8 cellular contexts compared by ENCODE assay signal in the genomic region with DNA sequence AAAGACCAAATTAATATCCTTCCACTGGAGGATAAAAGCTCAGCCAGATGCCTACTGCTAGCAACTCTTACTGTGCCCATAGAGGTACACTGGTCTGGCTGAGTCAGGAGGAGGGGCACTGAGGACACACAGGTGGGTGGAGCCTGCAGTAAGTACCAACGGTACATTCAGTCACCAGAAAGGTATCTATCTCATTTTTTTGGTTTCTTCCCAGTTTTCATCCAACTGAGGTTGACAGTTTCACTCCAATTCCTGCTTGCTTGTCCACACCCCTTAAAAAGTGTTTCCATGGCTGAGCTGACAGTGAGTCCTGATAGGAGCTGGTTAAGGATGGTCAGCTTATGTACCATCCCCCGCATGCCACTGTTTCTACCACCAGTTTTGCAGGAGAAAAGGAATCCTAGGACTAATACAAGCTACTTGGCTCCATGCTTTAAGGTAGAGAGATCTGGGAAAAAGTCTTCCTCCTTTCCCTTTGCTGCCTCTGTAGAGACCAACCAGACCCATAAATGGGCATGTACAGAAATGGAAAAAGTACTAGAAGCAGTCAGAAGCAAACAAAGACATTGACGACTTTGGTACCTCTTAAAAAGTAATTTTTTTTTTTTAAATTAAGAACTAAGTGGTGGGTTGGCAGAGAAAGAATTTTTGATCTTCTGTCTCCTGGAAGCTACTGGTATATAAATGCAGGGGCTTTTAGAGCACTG. TPM values are rescaled to one million over a fixed set of nuclear protein-coding genes. Genes with fewer than 3 reads are reported as not detected.
DNase-seq lines count a peak whose midpoint lies in the region; ATAC-seq and TF ChIP-seq lines count a peak whose summit lies in the region.

No MANE protein-coding gene starts in this region.

- H3K4me1 ChIP-seq in Caco-2 = peaks cover 37% of the 10 kb centered on the region
- peaks cover 3% of the 10 kb centered on the region; the same call in 1 of the 2 replicates for H3K4me1 ChIP-seq in IMR-90 (ENCODE audit: control insufficient read depth, insufficient read depth, low read length)
- H3K4me1 ChIP-seq in neural progenitor cell = peaks cover 33% of the 10 kb centered on the region

- peak overlapping the region; percentile 61; the same call in 1 of the 2 replicates for H3K18ac ChIP-seq in IMR-90 (ENCODE audit: low read depth, low read length)

- H2AFZ ChIP-seq in IMR-90 (replicated peaks; ENCODE audit: low read length, poor library complexity) (no peak overlapping the region), neural progenitor cell (replicated peaks) (no peak overlapping the region)

- H3K36me3 ChIP-seq in Caco-2 (ENCODE audit: control insufficient read depth, insufficient read depth, low read length) (peaks cover 2% of the 10 kb centered on the region; the same call in 1 of the 2 replicates), IMR-90 (ENCODE audit: control insufficient read depth, insufficient read depth, low read length) (peaks cover 33% of the 10 kb centered on the region), neural progenitor cell (no peaks in the 10 kb centered on the region)

- H3K27me3 Mint-ChIP-seq in Caco-2 (ENCODE audit: insufficient read depth, unreplicated experiment) (no peaks in the 10 kb centered on the region), neural progenitor cell (ENCODE audit: insufficient read depth, low read depth) (peaks cover 15% of the 10 kb centered on the region)

- BruUV-seq in Caco-2 (replicated peaks; lab: Mats Ljungman, UMichigan) (no TSS peak), IMR-90 (replicated peaks; lab: Mats Ljungman, UMichigan) (no TSS peak)

- peak; percentile 47; the same call in 1 of the 2 replicates for TF ChIP-seq POLR2A in IMR-90 (IDR thresholded peaks at IDR 0.05; ENCODE audit: low read depth, low read length)

- peaks cover 53% of the 10 kb centered on the region for H3K36me3 Mint-ChIP-seq in Caco-2 (ENCODE audit: insufficient read depth, unreplicated experiment)
- no peaks in the 10 kb centered on the region for H3K36me3 Mint-ChIP-seq in neural progenitor cell

- POLR2A ChIA-PET in Caco-2 (lab: Charles Lee) (no interaction called here), IMR-90 (lab: Charles Lee; ENCODE audit: unreplicated experiment) (interaction anchor here (0.6 to 2.2 kb wide), 8 partner anchors 10 to 366 kb away, joined by 3 to 14 read pairs (median 3); no protein-coding TSS in a partner anchor)

- H3K9ac ChIP-seq in IMR-90 (ENCODE audit: low read depth, low read length) = peak overlapping the region; percentile 99
- H3K9ac ChIP-seq in neural progenitor cell = no peak overlapping the region

- H3K56ac ChIP-seq in IMR-90 (ENCODE audit: extremely low read depth, insufficient read depth, low read length) = peak overlapping the region; percentile 97; the same call in 1 of the 2 replicates

- no peak for TF ChIP-seq RAD21 in IMR-90 (IDR thresholded peaks at IDR 0.05; ENCODE audit: low read length)

- H3K9me3 ChIP-seq in Caco-2 (no peaks in the 10 kb centered on the region), IMR-90 (ENCODE audit: control insufficient read depth, insufficient read depth, low read length) (no peaks in the 10 kb centered on the region), neural progenitor cell (ENCODE audit: low read depth) (no peaks in the 10 kb centered on the region)

- peak overlapping the region; percentile 87 for H3K4me2 ChIP-seq in IMR-90 (ENCODE audit: low read depth, low read length)
- H3K4me2 ChIP-seq in neural progenitor cell = peak overlapping the region; percentile 94

- dilution Hi-C loops in IMR-90 (cut with HindIII; ENCODE audit: low sequenced_read_pairs, unreplicated experiment) = no loop called here

- ATAC-seq in IMR-90 (ENCODE audit: low read depth) (no peak), GM21447 (IDR thresholded peaks at IDR 0.05; ENCODE audit: unreplicated experiment) (no peak), GM18517 (IDR thresholded peaks at IDR 0.05; ENCODE audit: unreplicated experiment) (no peak)

- CTCF ChIA-PET in Caco-2 (lab: Charles Lee) (interaction anchor here (1.2 kb wide), 1 partner anchor 29 kb away, joined by 4 read pairs; no protein-coding TSS in a partner anchor), IMR-90 (lab: Yijun Ruan, JAX) (interaction anchor here (0.7 to 1.8 kb wide), 3 partner anchors 107 to 296 kb away, joined by 3 to 4 read pairs (median 3); no protein-coding TSS in a partner anchor)

- peak overlapping the region; percentile 73 for H3K4ac ChIP-seq in IMR-90 (ENCODE audit: low read depth, low read length)

- H4K5ac ChIP-seq in IMR-90 (ENCODE audit: low read depth, low read length) = 0 out of 2 replicates have a peak overlapping the region, but pooled peaks have one; percentile 9

- H2AK9ac ChIP-seq in IMR-90 (replicated peaks; ENCODE audit: low read depth, low read length, poor library complexity) = peak overlapping the region; percentile 6

- H2BK15ac ChIP-seq in IMR-90 (ENCODE audit: low read depth, low read length) = no peak overlapping the region; the same call in 2 of the 3 replicates

- H3K4me3 ChIP-seq in Caco-2 (ENCODE audit: low read depth, low read length) = no peak overlapping the region
- peak overlapping the region; percentile 99 for H3K4me3 ChIP-seq in IMR-90 (ENCODE audit: insufficient read depth, low read depth, low read length)
- H3K4me3 ChIP-seq in cardiac fibroblast (replicated peaks in 1 of 2; ENCODE audit: low read depth in 2 of 2, low read length in 2 of 2) = peak overlapping the region; percentile 94 to 97
- no peak overlapping the region for H3K4me3 ChIP-seq in neural progenitor cell

- H4K20me1 ChIP-seq in IMR-90 (ENCODE audit: insufficient read depth, low read length) (peaks cover 76% of the 10 kb centered on the region), neural progenitor cell (ENCODE audit: low read depth) (peaks cover 7% of the 10 kb centered on the region)

- in situ Hi-C loops in IMR-90 (cut with MboI; ENCODE audit: low sequenced_read_pairs) = loop anchor here (5.0 kb wide), 1 partner anchor 369 kb away; no protein-coding TSS in a partner anchor

- DNase-seq in Caco-2 (no peak), IMR-90 (peak; percentile 54), cardiac fibroblast (ENCODE audit: low read depth in 2 of 2) (peak; percentile 33 to 48), neural progenitor cell (ENCODE audit: low spot score) (no peak), NCI-H1092 (lab: John Stamatoyannopoulos, UW) (no peak), NCI-H1092 treated with DMSO at 0.1 percent for 48 hours (lab: John Stamatoyannopoulos, UW) (no peak)

- no CpG with 5 or more reads among the region's 3 CpGs for WGBS in IMR-90 (ENCODE audit: extremely low coverage in 2 of 2, insufficient read length in 1 of 2), 2 experiments

- H3K4me3 Mint-ChIP-seq in Caco-2 (ENCODE audit: unreplicated experiment) = peak overlapping the region; percentile 86
- H3K4me3 Mint-ChIP-seq in neural progenitor cell = peak overlapping the region; percentile 93

- H3F3A ChIP-seq in neural progenitor cell (ENCODE audit: low read depth) = peaks cover 11% of the 10 kb centered on the region

- no peak for TF ChIP-seq CTCF in Caco-2 (IDR thresholded peaks at IDR 0.05; ENCODE audit: insufficient read depth in 1 of 2, low read depth in 1 of 2, low read length in 1 of 2, severe bottlenecking in 1 of 2, unreplicated experiment in 1 of 2)
- no peak for TF ChIP-seq CTCF in IMR-90 (conservative IDR thresholded peaks at IDR 0.05; ENCODE audit: low read depth, low read length)
- TF ChIP-seq CTCF in cardiac fibroblast (IDR thresholded peaks at IDR 0.05; ENCODE audit: low read depth, low read length) = no peak
- no peak for TF ChIP-seq CTCF in neural progenitor cell (IDR thresholded peaks at IDR 0.05)

- 0 out of 2 replicates have a peak overlapping the region, but pooled peaks have one; percentile 31 for H2BK20ac ChIP-seq in IMR-90 (ENCODE audit: low read depth, low read length)

- H2BK5ac ChIP-seq in IMR-90 (ENCODE audit: low read depth, low read length, poor library complexity, severe bottlenecking) = peak overlapping the region; percentile 98

- H4K8ac ChIP-seq in IMR-90 (ENCODE audit: low read depth in 2 of 2, low read length in 2 of 2) = peak overlapping the region in 1 of 2 experiments; percentile 16; a peak in 3 of 4 replicates

- intact Hi-C loops in Caco-2 (cut with micrococcal nuclease; ENCODE audit: unreplicated experiment) (no loop called here), IMR-90 (cut with micrococcal nuclease) (loop anchor here (2.0 to 10.0 kb wide), 3 partner anchors 159 to 706 kb away; partner anchors contain the start of gene CAST)

- H3K79me2 ChIP-seq in neural progenitor cell (ENCODE audit: low read depth) = peaks cover 14% of the 10 kb centered on the region

- H3K14ac ChIP-seq in IMR-90 (replicated peaks; ENCODE audit: low read depth, low read length) = peak overlapping the region; percentile 100

- H2BK120ac ChIP-seq in IMR-90 (ENCODE audit: low read depth, low read length) = peak overlapping the region; percentile 28

- H3K9me3 Mint-ChIP-seq in Caco-2 (ENCODE audit: unreplicated experiment) (no peaks in the 10 kb centered on the region), neural progenitor cell (peaks cover 2% of the 10 kb centered on the region)

- H3K27ac Mint-ChIP-seq in Caco-2 (ENCODE audit: unreplicated experiment) (no peak overlapping the region), neural progenitor cell (no peak overlapping the region)

- peak overlapping the region; percentile 74; the same call in 1 of the 2 replicates for H2AK5ac ChIP-seq in IMR-90 (ENCODE audit: low read depth, low read length)

- H3K27me3 ChIP-seq in Caco-2 (replicated peaks; ENCODE audit: control insufficient read depth, insufficient read depth, low read length) (no peaks in the 10 kb centered on the region), IMR-90 (ENCODE audit: control insufficient read depth, insufficient read depth, low read length) (no peaks in the 10 kb centered on the region), neural progenitor cell (peaks cover 19% of the 10 kb centered on the region)

- peaks cover 30% of the 10 kb centered on the region for H3K4me1 Mint-ChIP-seq in Caco-2 (ENCODE audit: low read depth, unreplicated experiment)
- H3K4me1 Mint-ChIP-seq in neural progenitor cell = peaks cover 34% of the 10 kb centered on the region

- H3K23ac ChIP-seq in IMR-90 (ENCODE audit: low read depth, low read length) = peak overlapping the region; percentile 54

- no peak overlapping the region; the same call in 1 of the 2 replicates for H4K91ac ChIP-seq in IMR-90 (ENCODE audit: insufficient read depth, low read depth, low read length)

- H3K27ac ChIP-seq in IMR-90 (ENCODE audit: insufficient read depth, low read length) = peak overlapping the region; percentile 99
- no peak overlapping the region for H3K27ac ChIP-seq in neural progenitor cell

- H3K9me1 ChIP-seq in IMR-90 (ENCODE audit: insufficient read depth, low read length) = no peaks in the 10 kb centered on the region; the same call in 1 of the 2 replicates

- peaks cover 9 to 39% of the 10 kb centered on the region in 2 experiments; a peak in 3 of 4 replicates for H3K79me1 ChIP-seq in IMR-90 (ENCODE audit: low read depth in 1 of 2, low read length in 2 of 2)

TF ChIP-seq in IMR-90, 13 proteins besides CTCF, POLR2A, EP300 and RAD21 (continues in another document):
- TF ChIP-seq CEBPB (IDR thresholded peaks at IDR 0.05; ENCODE audit: low read depth, low read length) = no peak

RNA-seq across cellular contexts. Expression of gene ELL2, which starts 3.2 kb away (rescaled TPM):
- total RNA-seq in Caco-2 (2022) (78.1 and 81.0 TPM in 2 replicates), IMR-90 (2012; rRNA removed) (92.5 and 137 TPM in 2 replicates), neural progenitor cell (ENCODE audit: low replicate concordance) (9.3 and 14.2 TPM in 2 replicates)
- polyA plus RNA-seq in IMR-90 (2012; rRNA removed) = 52.4 and 61.4 TPM in 2 replicates
- 16.4 and 21.9 TPM in 2 replicates for polyA plus RNA-seq in IMR-90 (2012; cell fraction: cytosol; rRNA removed)
- 23.4 and 161 TPM in 2 replicates for polyA plus RNA-seq in IMR-90 (2012; cell fraction: nucleus; rRNA removed; ENCODE audit: low replicate concordance)

Comparison
In these comparisons a context has a peak if more than half of its experiments do, and no peak if none do; other contexts are left out.
1. DNase-seq: peak in IMR-90 (single experiment) and cardiac fibroblast (2 of 2); none in Caco-2 (0 of 2), neural progenitor cell (single experiment), NCI-H1092 (single experiment) and NCI-H1092 treated with DMSO at 0.1 percent for 48 hours (single experiment).
2. H3K4me3 ChIP-seq: peak in IMR-90 (single experiment) and cardiac fibroblast (2 of 2); none in Caco-2 (single experiment) and neural progenitor cell (single experiment).